16 cellular contexts compared by ENCODE assay signal in genomic region chr21:36437745-36438128, GRCh38. TPM values are rescaled to one million over a fixed set of nuclear protein-coding genes. Genes with fewer than 3 reads are reported as not detected.
DNase-seq lines count a peak whose midpoint lies in the region; ATAC-seq and TF ChIP-seq lines count a peak whose summit lies in the region.
"Had no signal": no experiment of that assay in that cellular context is flagged by ENCODE, and none has a peak within 500 bp of the region (broad histone marks: within the 10 kb centered on the region; RNA-seq: fewer than 3 reads in every experiment).

No MANE protein-coding gene starts in this region.

- CTCF ChIA-PET in Caco-2 (lab: Charles Lee), result no interaction called here

- TF ChIP-seq CTCF in brain microvascular endothelial cell (IDR thresholded peaks at IDR 0.05; ENCODE audit: low read depth, low read length, missing control alignments) (no peak), lung (IDR thresholded peaks at IDR 0.05; ENCODE audit: control extremely low read depth, extremely low read depth) (no peak), Caco-2 (IDR thresholded peaks at IDR 0.05; ENCODE audit: insufficient read depth in 1 of 2, low read depth in 1 of 2, low read length in 1 of 2, severe bottlenecking in 1 of 2, unreplicated experiment in 1 of 2) (no peak), type B pancreatic cell (conservative IDR thresholded peaks at IDR 0.05) (no peak)

- peak; percentile 53 for ATAC-seq in lung (ENCODE audit: insufficient read depth, low FRiP score)
- no peak for ATAC-seq in GM19452 (IDR thresholded peaks at IDR 0.05; ENCODE audit: unreplicated experiment)

- H3K4me1 Mint-ChIP-seq in Caco-2 (ENCODE audit: low read depth, unreplicated experiment) (no peaks in the 10 kb centered on the region), type B pancreatic cell (ENCODE audit: unreplicated experiment) (peaks cover 8% of the 10 kb centered on the region)

- H3K9me3 ChIP-seq in lung (ENCODE audit: control insufficient read depth in 2 of 2, insufficient read depth in 1 of 2, low read length in 1 of 2), result no peaks in the 10 kb centered on the region
- no peaks in the 10 kb centered on the region for H3K9me3 ChIP-seq in Caco-2

- DNase-seq in CMK (ENCODE audit: low read depth) (peak; percentile 57), MV-4-11 (lab: John Stamatoyannopoulos, UW) (peak; percentile 66), brain microvascular endothelial cell (peak; percentile 97), lung (ENCODE audit: low spot score) (no peak), superior temporal gyrus (ENCODE audit: extremely low spot score) (no peak), Caco-2 (no peak), type B pancreatic cell (ENCODE audit: extremely low spot score, unreplicated experiment) (no peak)
- DNase-seq: activated T-cell treated with anti-CD3 and anti-CD28 coated beads for 4 hours, DMS79, midbrain, NCI-H774, retina, T-helper 2 cell had no signal

- 12 to 31% methylated on average over 6 of the region's 6 CpGs for WGBS in lung, 2 donors

- H3K9me3 Mint-ChIP-seq in Caco-2 (ENCODE audit: unreplicated experiment) (no peaks in the 10 kb centered on the region), type B pancreatic cell (no peaks in the 10 kb centered on the region)

- intact Hi-C loops in Caco-2 (cut with micrococcal nuclease; ENCODE audit: unreplicated experiment), result no loop called here

- POLR2A ChIA-PET in Caco-2 (lab: Charles Lee), result no interaction called here

- BruUV-seq in Caco-2 (replicated peaks; lab: Mats Ljungman, UMichigan), result no TSS peak

- H3K36me3 ChIP-seq in brain microvascular endothelial cell (replicated peaks), result no peaks in the 10 kb centered on the region
- no peaks in the 10 kb centered on the region for H3K36me3 ChIP-seq in lung (ENCODE audit: control insufficient read depth in 2 of 2, insufficient read depth in 2 of 2, low read length in 2 of 2)
- H3K36me3 ChIP-seq in Caco-2 (ENCODE audit: control insufficient read depth, insufficient read depth, low read length), result no peaks in the 10 kb centered on the region

- H3K27me3 Mint-ChIP-seq in Caco-2 (ENCODE audit: insufficient read depth, unreplicated experiment) (no peaks in the 10 kb centered on the region), type B pancreatic cell (no peaks in the 10 kb centered on the region)

- no peaks in the 10 kb centered on the region for H3K27me3 ChIP-seq in brain microvascular endothelial cell (replicated peaks)
- no peaks in the 10 kb centered on the region for H3K27me3 ChIP-seq in lung (ENCODE audit: control insufficient read depth, insufficient read depth)
- no peaks in the 10 kb centered on the region for H3K27me3 ChIP-seq in Caco-2 (replicated peaks; ENCODE audit: control insufficient read depth, insufficient read depth, low read length)

- H3K27ac Mint-ChIP-seq in Caco-2 (ENCODE audit: unreplicated experiment), result no peak overlapping the region
- H3K27ac Mint-ChIP-seq in type B pancreatic cell, result no peak overlapping the region

- no peaks in the 10 kb centered on the region for H3K36me3 Mint-ChIP-seq in Caco-2 (ENCODE audit: insufficient read depth, unreplicated experiment)
- no peaks in the 10 kb centered on the region for H3K36me3 Mint-ChIP-seq in type B pancreatic cell

- H3K4me1 ChIP-seq in lung (ENCODE audit: control insufficient read depth in 2 of 2, insufficient read depth in 2 of 2, low read length in 2 of 2) (no peaks in the 10 kb centered on the region), Caco-2 (no peaks in the 10 kb centered on the region)

- peak overlapping the region; percentile 88 for H3K27ac ChIP-seq in brain microvascular endothelial cell
- no peak overlapping the region for H3K27ac ChIP-seq in lung (ENCODE audit: low read depth in 1 of 2, low read length in 1 of 2)

- in situ Hi-C loops in brain microvascular endothelial cell (cut with HindIII; ENCODE audit: low pct_ligation_motif_present, low sequenced_read_pairs), result no loop called here

- H3K4me3 ChIP-seq in brain microvascular endothelial cell (ENCODE audit: low read depth, low read length) (no peak overlapping the region), lung (no peak overlapping the region), Caco-2 (ENCODE audit: low read depth, low read length) (no peak overlapping the region)

- H3K4me3 Mint-ChIP-seq in Caco-2 (ENCODE audit: unreplicated experiment) (no peak overlapping the region), type B pancreatic cell (no peak overlapping the region)

RNA-seq across cellular contexts. Expression of gene CLDN14, which starts 42.2 kb away (rescaled TPM):
- under 1 TPM in 1 of 2 donors, not detected in 1; 0.15 TPM for total RNA-seq in lung
- under 1 TPM; 0.08 to 0.49 TPM for polyA plus RNA-seq in lung
- not detected in 2 replicates for total RNA-seq in Caco-2 (2022)
- not detected in 2 replicates for total RNA-seq in type B pancreatic cell (ENCODE audit: low replicate concordance)
- total RNA-seq: H1, MCF 10A had no signal

RNA-seq across cellular contexts. Expression of gene CHAF1B, which starts 52.5 kb away (rescaled TPM):
- total RNA-seq in lung (1 to 10 TPM; 1.6 to 3.4 TPM), Caco-2 (2022) (16.4 and 18.7 TPM in 2 replicates), type B pancreatic cell (ENCODE audit: low replicate concordance) (7.4 and 17.1 TPM in 2 replicates)
- polyA plus RNA-seq in lung, result 1 to 10 TPM; 1.3 to 1.6 TPM

Comparison
In these comparisons a context has a peak if more than half of its experiments do, and no peak if none do; other contexts are left out.
1. DNase-seq: peak in CMK (single experiment), MV-4-11 (single experiment) and brain microvascular endothelial cell (single experiment); none in lung (single experiment), superior temporal gyrus (single experiment), Caco-2 (0 of 2) and type B pancreatic cell (single experiment).